13 cellular contexts compared by ENCODE assay signal in the genomic region with DNA sequence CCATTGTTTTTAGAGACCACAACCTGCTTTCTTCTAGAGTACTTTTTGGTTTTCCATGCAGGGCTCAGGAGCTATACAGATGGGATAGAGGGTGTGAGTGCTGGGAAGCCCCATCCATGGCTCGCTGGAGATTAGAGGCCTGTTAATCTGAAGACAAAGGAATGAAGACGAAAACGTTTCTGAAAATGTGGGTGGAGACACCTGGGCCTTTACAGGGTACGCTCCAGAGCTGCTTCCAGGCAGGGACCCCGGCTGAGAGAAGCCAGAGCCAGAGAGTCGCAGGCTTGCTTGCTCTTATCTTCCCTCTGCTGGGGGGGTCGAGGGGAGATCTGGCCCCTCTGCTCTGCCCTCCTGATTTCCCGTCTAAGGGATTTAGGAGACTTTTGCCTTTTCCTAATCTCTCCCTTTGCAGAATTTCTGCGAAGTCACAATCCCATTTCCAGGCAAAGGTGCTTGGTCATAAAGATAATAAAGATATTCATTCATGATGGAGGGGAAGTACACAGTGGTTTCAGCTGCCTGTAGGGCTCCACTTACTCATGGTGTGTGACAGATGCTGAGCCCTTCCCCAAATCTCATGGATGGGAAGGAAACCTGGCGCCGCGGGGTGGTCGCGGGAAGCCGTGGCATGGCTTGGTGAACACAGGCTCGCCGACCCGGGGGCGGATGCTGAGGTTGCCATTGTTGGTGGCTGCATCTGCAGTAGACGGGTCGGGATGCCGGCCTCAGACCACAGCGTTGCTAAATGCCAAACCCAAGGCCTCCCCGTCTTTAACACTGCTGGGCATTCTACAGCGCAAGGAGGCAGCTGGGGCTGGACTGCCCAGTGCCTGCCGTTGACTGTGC. TPM values are rescaled to one million over a fixed set of nuclear protein-coding genes. Genes with fewer than 3 reads are reported as not detected.
A peak's percentile ranks its signal among the peaks of the same experiment; 100 is the strongest.
DNase-seq lines count a peak whose midpoint lies in the region; ATAC-seq and TF ChIP-seq lines count a peak whose summit lies in the region.
"Had no signal": no experiment of that assay in that cellular context is flagged by ENCODE, and none has a peak within 500 bp of the region (broad histone marks: within the 10 kb centered on the region; RNA-seq: fewer than 3 reads in every experiment).

No MANE protein-coding gene starts in this region.

- H3K9me3 Mint-ChIP-seq in nephron: no peaks in the 10 kb centered on the region
- H3K9me3 Mint-ChIP-seq: activated T-helper 1 cell treated with anti-CD3 and anti-CD28 coated beads, Interleukin-12 subunit alpha, Interleukin-12 subunit beta, Interleukin-2, Interleukin-4 antibody, amounts not matched to agents 30 ng/mL and 10 ng/mL and 1 ng/mL, durations not matched to agents 14 hours and 24 hours and 36 hours; T-cell had no signal

- peak overlapping the region; percentile 86 to 98 (median 91) for H3K27ac Mint-ChIP-seq in nephron
- H3K27ac Mint-ChIP-seq: activated T-helper 1 cell treated with anti-CD3 and anti-CD28 coated beads, Interleukin-12 subunit alpha, Interleukin-12 subunit beta, Interleukin-2, Interleukin-4 antibody, amounts not matched to agents 30 ng/mL and 10 ng/mL and 1 ng/mL, durations not matched to agents 14 hours and 24 hours and 36 hours; T-cell had no signal

- TF ChIP-seq CTCF in nephron (IDR thresholded peaks at IDR 0.05; ENCODE audit: unreplicated experiment in 3 of 3) (no peak), lower leg skin (IDR thresholded peaks at IDR 0.05) (no peak)

- ATAC-seq in HG02623 (IDR thresholded peaks at IDR 0.05; ENCODE audit: unreplicated experiment) (no peak), GM21786 (IDR thresholded peaks at IDR 0.05; ENCODE audit: unreplicated experiment) (no peak), HG02678 (IDR thresholded peaks at IDR 0.05; ENCODE audit: unreplicated experiment) (no peak)
- ATAC-seq: T-cell had no signal

- in situ Hi-C loops in KBM-7 (cut with MboI; ENCODE audit: low pct_unique_long_range_greater_than_20kb, low sequenced_read_pairs): no loop called here

- no peak overlapping the region for H3K4me3 ChIP-seq in lower leg skin (ENCODE audit: low read depth, poor library complexity, severe bottlenecking)

- no peak for TF ChIP-seq POLR2A in lower leg skin (IDR thresholded peaks at IDR 0.05)

- 71 to 82% methylated on average over 26 of the region's 26 CpGs for WGBS in lower leg skin, 2 donors

- intact Hi-C loops in lower leg skin (cut with DNase I; ENCODE audit: low total_unique reads): no loop called here

- no peaks in the 10 kb centered on the region for H3K36me3 Mint-ChIP-seq in nephron (ENCODE audit: low read depth)
- H3K36me3 Mint-ChIP-seq: T-cell had no signal

- H3K4me1 Mint-ChIP-seq in nephron: peaks cover 32% of the 10 kb centered on the region

- peaks cover 4% of the 10 kb centered on the region for H3K27me3 Mint-ChIP-seq in nephron (ENCODE audit: low read depth)

- DNase-seq in CD1c-positive myeloid dendritic cell (ENCODE audit: extremely low spot score) (peak; percentile 23), KBM-7 (peak; percentile 57), amniotic epithelial cell (ENCODE audit: low read depth) (peak; percentile 48), lower leg skin (ENCODE audit: low spot score in 2 of 2) (no peak)
- DNase-seq: effector CD8-positive, alpha-beta T cell; head of caudate nucleus; NCI-H69; T-cell had no signal

- peak overlapping the region; percentile 33 to 57 (median 42) for H3K4me3 Mint-ChIP-seq in nephron
- H3K4me3 Mint-ChIP-seq: activated T-helper 1 cell treated with anti-CD3 and anti-CD28 coated beads, Interleukin-12 subunit alpha, Interleukin-12 subunit beta, Interleukin-2, Interleukin-4 antibody, amounts not matched to agents 30 ng/mL and 10 ng/mL and 1 ng/mL, durations not matched to agents 14 hours and 24 hours and 36 hours; T-cell had no signal

RNA-seq across cellular contexts. Expression of a gene that starts 4.8 kb away (rescaled TPM):
- total RNA-seq in lower leg skin: 10 to 100 TPM; 12.5 to 45.0 (median 13.0) TPM

RNA-seq across cellular contexts. Expression of a gene that starts 13.8 kb away (rescaled TPM):
- 10 to 100 TPM; 30.4 to 40.3 (median 39.9) TPM for total RNA-seq in lower leg skin

Comparison
In these comparisons a context has a peak if more than half of its experiments do, and no peak if none do; other contexts are left out.
1. DNase-seq: peak in CD1c-positive myeloid dendritic cell (single experiment), KBM-7 (single experiment) and amniotic epithelial cell (single experiment); none in lower leg skin (0 of 2).